Comparison of ENCODE assay signal across 17 cellular contexts in the genomic region with DNA sequence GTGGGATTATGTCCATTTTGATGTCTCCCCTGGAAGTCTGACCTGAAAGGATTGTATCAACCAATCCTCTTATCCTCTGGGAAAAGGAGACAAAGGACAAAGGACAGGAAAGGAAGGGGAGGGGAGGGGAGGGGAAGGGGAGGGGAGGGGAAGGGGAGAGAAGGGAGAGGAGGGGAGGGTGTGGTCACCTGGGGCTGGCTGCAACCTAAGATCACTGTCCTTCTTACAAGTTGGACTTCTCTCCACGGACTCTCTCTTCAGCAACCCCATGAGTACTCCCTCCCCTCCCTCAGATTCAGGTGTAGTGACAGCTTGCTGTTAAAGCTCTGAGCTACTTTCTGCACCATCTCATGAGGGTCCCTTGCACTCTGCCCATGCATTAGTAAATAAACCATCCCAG. TPM values are rescaled to one million over a fixed set of nuclear protein-coding genes. Genes with fewer than 3 reads are reported as not detected.
"Had no signal": no experiment of that assay in that cellular context is flagged by ENCODE, and none has a peak within 500 bp of the region (broad histone marks: within the 10 kb centered on the region; RNA-seq: fewer than 3 reads in every experiment).

No MANE protein-coding gene starts in this region.

- H3K9me3 Mint-ChIP-seq: activated naive CD4-positive, alpha-beta T cell treated with anti-CD3 and anti-CD28 coated beads, Interleukin-2, amount 50 U/mL, for 72 hours; dendritic cell treated with granulocyte-macrophage colony-stimulating factor and Interleukin-4, amounts not matched to agents 40 ng/mL and 50 ng/mL, for 4 days; natural killer cell; stimulated activated naive B cell treated with anti-CD40 and anti-IgM and Interleukin-4, amounts not matched to agents 10 μg/mL and 1 μg/mL and 100 μg/mL, for 72 hours; T-helper 1 cell treated with Interleukin-12 subunit alpha and Interleukin-12 subunit beta and Interleukin-4 antibody, amounts not matched to agents 30 μg/mL and 1 μg/mL, for 36 hours had no signal

- H3K9ac ChIP-seq: parathyroid adenoma had no signal

- H3K9me3 ChIP-seq: adrenal gland, esophagus muscularis mucosa, gastroesophageal sphincter, heart left ventricle, lower lobe of right lung, sigmoid colon, spleen had no signal

- H3K4me3 ChIP-seq: adrenal gland, esophagus muscularis mucosa, gastroesophageal sphincter, heart left ventricle, lower lobe of right lung, sigmoid colon, spleen had no signal

- H3K36me3 Mint-ChIP-seq: activated naive CD4-positive, alpha-beta T cell treated with anti-CD3 and anti-CD28 coated beads, Interleukin-2, amount 50 U/mL, for 72 hours; natural killer cell; stimulated activated naive B cell treated with anti-CD40 and anti-IgM and Interleukin-4, amounts not matched to agents 10 μg/mL and 1 μg/mL and 100 μg/mL, for 72 hours had no signal

- H3K79me2 ChIP-seq: parathyroid adenoma had no signal

- H3K27me3 ChIP-seq: adrenal gland, esophagus muscularis mucosa, gastroesophageal sphincter, sigmoid colon had no signal

- H3K4me3 Mint-ChIP-seq: dendritic cell treated with granulocyte-macrophage colony-stimulating factor and Interleukin-4, amounts not matched to agents 40 ng/mL and 50 ng/mL, for 4 days; natural killer cell; stimulated activated naive B cell treated with anti-CD40 and anti-IgM and Interleukin-4, amounts not matched to agents 10 μg/mL and 1 μg/mL and 100 μg/mL, for 72 hours; T-helper 1 cell treated with Interleukin-12 subunit alpha and Interleukin-12 subunit beta and Interleukin-4 antibody, amounts not matched to agents 30 μg/mL and 1 μg/mL, for 36 hours had no signal

- DNase-seq: activated CD4-positive, alpha-beta T cell treated with anti-CD3 and anti-CD28 coated beads for 1 hour; activated gamma-delta T cell; adrenal gland; effector CD8-positive, alpha-beta T cell; heart left ventricle; lower lobe of right lung; natural killer cell; sigmoid colon; spleen; stimulated activated naive B cell treated with anti-CD40 and anti-IgM and Interleukin-4, amounts not matched to agents 10 μg/mL and 1 μg/mL and 100 μg/mL, for 72 hours had no signal

- H3K27ac Mint-ChIP-seq: activated naive CD4-positive, alpha-beta T cell treated with anti-CD3 and anti-CD28 coated beads, Interleukin-2, amount 50 U/mL, for 72 hours; dendritic cell treated with granulocyte-macrophage colony-stimulating factor and Interleukin-4, amounts not matched to agents 40 ng/mL and 50 ng/mL, for 4 days; natural killer cell; stimulated activated naive B cell treated with anti-CD40 and anti-IgM and Interleukin-4, amounts not matched to agents 10 μg/mL and 1 μg/mL and 100 μg/mL, for 72 hours; T-helper 1 cell treated with Interleukin-12 subunit alpha and Interleukin-12 subunit beta and Interleukin-4 antibody, amounts not matched to agents 30 μg/mL and 1 μg/mL, for 36 hours had no signal

- H3K27ac ChIP-seq: adrenal gland, esophagus muscularis mucosa, gastroesophageal sphincter, heart left ventricle, lower lobe of right lung, parathyroid adenoma, sigmoid colon, spleen had no signal

- H3K36me3 ChIP-seq: adrenal gland, esophagus muscularis mucosa, gastroesophageal sphincter, heart left ventricle, lower lobe of right lung, sigmoid colon, spleen had no signal

- H3K4me1 ChIP-seq: adrenal gland had no signal

RNA-seq across cellular contexts. Expression of gene KLHL31, which starts 58.9 kb away (rescaled TPM):
- total RNA-seq: endothelial cell of umbilical vein had no signal
